12 cellular contexts compared by ENCODE assay signal in the genomic region with DNA sequence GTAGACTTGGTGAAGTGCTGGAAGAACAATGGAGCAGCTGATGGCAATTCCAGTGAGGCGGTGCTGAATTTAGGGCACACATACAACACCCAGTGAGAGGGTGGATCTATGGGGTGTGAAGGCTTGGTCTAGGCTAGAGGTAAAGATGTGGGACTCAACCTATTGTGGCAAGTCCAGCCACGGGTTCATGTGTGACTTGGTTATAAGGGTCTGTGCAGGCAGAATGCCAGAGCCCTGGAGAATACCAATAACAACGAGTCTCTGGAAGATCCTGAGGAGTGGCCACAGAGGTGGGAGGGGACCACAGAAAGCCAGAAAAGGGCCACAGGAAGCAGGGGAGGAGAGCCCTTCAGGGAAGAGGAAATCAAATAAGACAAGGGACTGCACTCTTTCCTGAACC. TPM values are rescaled to one million over a fixed set of nuclear protein-coding genes. Genes with fewer than 3 reads are reported as not detected.
A peak's percentile ranks its signal among the peaks of the same experiment; 100 is the strongest.
DNase-seq lines count a peak whose midpoint lies in the region; ATAC-seq and TF ChIP-seq lines count a peak whose summit lies in the region.
"Had no signal": no experiment of that assay in that cellular context is flagged by ENCODE, and none has a peak within 500 bp of the region (broad histone marks: within the 10 kb centered on the region; RNA-seq: fewer than 3 reads in every experiment).

No MANE protein-coding gene starts in this region.

- no peaks in the 10 kb centered on the region for H3K9me3 Mint-ChIP-seq in CD4-positive, alpha-beta T cell

- CTCF ChIA-PET in CD4-positive, alpha-beta T cell (lab: Charles Lee): no interaction called here
- CTCF ChIA-PET in Panc1 (lab: Charles Lee): no interaction called here

- H3K36me3 ChIP-seq in Panc1 (ENCODE audit: control insufficient read depth, insufficient read depth, low read length) (no peaks in the 10 kb centered on the region; the same call in 1 of the 2 replicates), iPS-15b (ENCODE audit: control insufficient read depth, insufficient read depth, low read length) (no peaks in the 10 kb centered on the region), psoas muscle (ENCODE audit: insufficient read depth in 1 of 2, low read depth in 1 of 2) (no peaks in the 10 kb centered on the region)

- H3K4me3 ChIP-seq in Panc1 (ENCODE audit: low read depth in 2 of 2, low read length in 2 of 2): no peak overlapping the region
- H3K4me3 ChIP-seq in iPS-15b (ENCODE audit: low read depth, low read length): no peak overlapping the region
- H3K4me3 ChIP-seq in psoas muscle: no peak overlapping the region
- H3K4me3 ChIP-seq: HAP-1 had no signal

- peaks cover 61% of the 10 kb centered on the region for H3K36me3 Mint-ChIP-seq in CD4-positive, alpha-beta T cell (ENCODE audit: low read depth)

- H3K27me3 ChIP-seq in CD4-positive, alpha-beta T cell (ENCODE audit: control insufficient read depth, insufficient read depth, low read length): no peaks in the 10 kb centered on the region
- H3K27me3 ChIP-seq in Panc1 (ENCODE audit: control insufficient read depth, insufficient read depth, low read length) (no peaks in the 10 kb centered on the region), iPS-15b (ENCODE audit: control insufficient read depth, insufficient read depth, low read length) (no peaks in the 10 kb centered on the region), psoas muscle (ENCODE audit: insufficient read depth in 3 of 3, low read length in 2 of 3) (no peaks in the 10 kb centered on the region)

- in situ Hi-C loops in Panc1 (cut with HindIII; ENCODE audit: low pct_unique_long_range_greater_than_20kb, low sequenced_read_pairs): no loop called here

- no peak overlapping the region for H3K27ac ChIP-seq in CD4-positive, alpha-beta T cell (ENCODE audit: low read depth, low read length)
- H3K27ac ChIP-seq in Panc1 (ENCODE audit: low read length): peak overlapping the region; percentile 96
- H3K27ac ChIP-seq in psoas muscle: peak overlapping the region; percentile 33

- BruUV-seq in Panc1 (replicated peaks; lab: Mats Ljungman, UMichigan): no TSS peak

- H3K9ac ChIP-seq in iPS-15b (ENCODE audit: low read depth, low read length): peak overlapping the region; percentile 9

- DNase-seq in CD4-positive, alpha-beta T cell: no peak
- no peak for DNase-seq in Panc1 (ENCODE audit: low read depth, low spot score)
- DNase-seq in psoas muscle: no peak
- DNase-seq in amniotic stem cell (lab: John Stamatoyannopoulos, UW): no peak
- no peak for DNase-seq in KG1 (lab: John Stamatoyannopoulos, UW)
- DNase-seq in OCI-M2 (lab: John Stamatoyannopoulos, UW; ENCODE audit: unreplicated experiment): no peak
- DNase-seq: activated CD4-positive, alpha-beta T cell treated with anti-CD3 and anti-CD28 coated beads, Interleukin-2, amount 50 U/mL, for 48 hours; NCI-H226; PC-3 had no signal

- intact Hi-C loops in CD4-positive, alpha-beta T cell (cut with DNase I, micrococcal nuclease): loop anchor here in 1 of 2 experiments (5.0 kb wide), 1 partner anchor 59 kb away; no protein-coding TSS in a partner anchor
- intact Hi-C loops in Panc1 (cut with micrococcal nuclease; ENCODE audit: unreplicated experiment): no loop called here
- intact Hi-C loops in psoas muscle (cut with DNase I): no loop called here

- POLR2A ChIA-PET in CD4-positive, alpha-beta T cell (lab: Charles Lee): no interaction called here
- POLR2A ChIA-PET in Panc1 (lab: Charles Lee): no interaction called here

- TF ChIP-seq CTCF in CD4-positive, alpha-beta T cell (IDR thresholded peaks at IDR 0.05): no peak
- no peak for TF ChIP-seq CTCF in Panc1 (IDR thresholded peaks at IDR 0.05)
- TF ChIP-seq CTCF in psoas muscle (IDR thresholded peaks at IDR 0.05): no peak

- H3K27ac Mint-ChIP-seq in CD4-positive, alpha-beta T cell: peak overlapping the region; percentile 54

- H3K4me1 ChIP-seq in Panc1 (ENCODE audit: control insufficient read depth, insufficient read depth, low read length) (peaks cover 95% of the 10 kb centered on the region), iPS-15b (ENCODE audit: control insufficient read depth, insufficient read depth, low read length) (peaks cover 32% of the 10 kb centered on the region), psoas muscle (peaks cover 72% of the 10 kb centered on the region)

- H3K4me3 Mint-ChIP-seq in CD4-positive, alpha-beta T cell: no peak overlapping the region

- peaks cover 89% of the 10 kb centered on the region for H3K4me1 Mint-ChIP-seq in CD4-positive, alpha-beta T cell (ENCODE audit: low read depth)

- H3K27me3 Mint-ChIP-seq in CD4-positive, alpha-beta T cell: no peaks in the 10 kb centered on the region

- WGBS in psoas muscle, 3 donors: 27 to 39% (median 38%) methylated on average over 3 of the region's 3 CpGs

- ATAC-seq in CD4-positive, alpha-beta T cell (ENCODE audit: poor library complexity): no peak
- no peak for ATAC-seq in Panc1
- ATAC-seq in psoas muscle: peak in 1 of 4 donors; percentile 1
- ATAC-seq in HG03460 (IDR thresholded peaks at IDR 0.05; ENCODE audit: unreplicated experiment): no peak
- ATAC-seq: PC-3 had no signal

- no peaks in the 10 kb centered on the region for H3K9me3 ChIP-seq in CD4-positive, alpha-beta T cell (ENCODE audit: control insufficient read depth, low read length)
- no peaks in the 10 kb centered on the region for H3K9me3 ChIP-seq in Panc1 (ENCODE audit: control insufficient read depth, insufficient read depth, low read depth, low read length)
- H3K9me3 ChIP-seq in iPS-15b (ENCODE audit: control insufficient read depth, insufficient read depth, low read length): no peaks in the 10 kb centered on the region
- no peaks in the 10 kb centered on the region for H3K9me3 ChIP-seq in psoas muscle
- H3K9me3 ChIP-seq: HAP-1 had no signal

RNA-seq across cellular contexts. Expression of a gene that starts 55.0 kb away (rescaled TPM):
- 10 to 100 TPM; 10.5 to 11.3 TPM for total RNA-seq in CD4-positive, alpha-beta T cell
- total RNA-seq in Panc1 (2021; ENCODE audit: unreplicated experiment): 66.0 TPM
- polyA plus RNA-seq in Panc1 (2012; ENCODE audit: insufficient read length): 61.2 TPM
- 10 to 100 TPM; 11.2 to 14.8 (median 12.7) TPM for total RNA-seq in psoas muscle
- 10 to 100 TPM in 1 of 3 donors, 1 to 10 TPM in 2; 8.0 to 14.5 (median 8.3) TPM for polyA plus RNA-seq in psoas muscle
